17 cellular contexts compared by ENCODE assay signal in genomic region chr5:35365756-35366155, GRCh38.
"Had no signal": no experiment of that assay in that cellular context is flagged by ENCODE, and none has a peak within 500 bp of the region (broad histone marks: within the 10 kb centered on the region; RNA-seq: fewer than 3 reads in every experiment).

No MANE protein-coding gene starts in this region.

- DNase-seq: central memory CD4-positive, alpha-beta T cell; effector CD4-positive, alpha-beta T cell; endodermal cell; erythroblast; gastrocnemius medialis; heart right ventricle; islet precursor cell; left ventricle myocardium inferior; lower lobe of right lung; naive B cell; psoas muscle; stimulated activated CD4-positive, alpha-beta T cell treated with anti-CD3 and anti-CD28 coated beads, Interleukin-2, amount 100 ng/mL, for 48 hours; stimulated activated naive CD8-positive, alpha-beta T cell treated with anti-CD3 and anti-CD28 coated beads, Interleukin-15, Interleukin-2, amounts not matched to agents 100 U/mL and 50 U/mL, for 24 hours; tibial artery; upper lobe of left lung had no signal

- H3K4me3 ChIP-seq: coronary artery, gastrocnemius medialis, heart right ventricle, left ventricle myocardium inferior, lower lobe of right lung, psoas muscle, skin epidermis, tibial artery, upper lobe of left lung had no signal
